In genomic region chr19:33340991-33341390, GRCh38 we compare ENCODE assay signal across 8 cellular contexts.
"Had no signal": no experiment of that assay in that cellular context is flagged by ENCODE, and none has a peak within 500 bp of the region (broad histone marks: within the 10 kb centered on the region; RNA-seq: fewer than 3 reads in every experiment).

No MANE protein-coding gene starts in this region.

- H3K4me3 Mint-ChIP-seq: IgD-negative memory B cell had no signal

- H3K4me2 ChIP-seq: KMS-11 had no signal

- ATAC-seq: HepG2 had no signal

- DNase-seq: IMR-90, KBM-7, KG1 had no signal

- FAIRE-seq: HepG2, HTR-8/SVneo had no signal

- H3K27ac ChIP-seq: HL-60, KMS-11 had no signal

- H3K9ac ChIP-seq: KMS-11 had no signal
